2 cellular contexts compared by ENCODE assay signal in the genomic region with DNA sequence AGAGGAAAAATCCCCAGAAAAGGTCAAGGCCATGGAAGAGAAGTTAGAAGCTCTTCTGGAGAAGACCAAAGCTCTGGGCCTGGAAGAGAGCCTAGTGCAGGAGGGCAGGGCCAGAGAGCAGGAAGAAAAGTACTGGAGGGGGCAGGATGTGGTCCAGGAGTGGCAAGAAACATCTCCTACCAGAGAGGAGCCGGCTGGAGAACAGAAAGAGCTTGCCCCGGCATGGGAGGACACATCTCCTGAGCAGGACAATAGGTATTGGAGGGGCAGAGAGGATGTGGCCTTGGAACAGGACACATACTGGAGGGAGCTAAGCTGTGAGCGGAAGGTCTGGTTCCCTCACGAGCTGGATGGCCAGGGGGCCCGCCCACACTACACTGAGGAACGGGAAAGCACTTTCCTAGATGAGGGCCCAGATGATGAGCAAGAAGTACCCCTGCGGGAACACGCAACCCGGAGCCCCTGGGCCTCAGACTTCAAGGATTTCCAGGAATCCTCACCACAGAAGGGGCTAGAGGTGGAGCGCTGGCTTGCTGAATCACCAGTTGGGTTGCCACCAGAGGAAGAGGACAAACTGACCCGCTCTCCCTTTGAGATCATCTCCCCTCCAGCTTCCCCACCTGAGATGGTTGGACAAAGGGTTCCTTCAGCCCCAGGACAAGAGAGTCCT.
TF ChIP-seq lines count a peak whose summit lies in the region.

No MANE protein-coding gene starts in this region.

TF ChIP-seq in HepG2, 621 proteins besides CTCF, POLR2A, EP300 and RAD21:
- TF ChIP-seq ZBTB7A (CRISPR knock-in tag; IDR thresholded peaks at IDR 0.05) = no peak
- no peak for TF ChIP-seq ZNF296 (CRISPR knock-in tag; conservative IDR thresholded peaks at IDR 0.05)
- TF ChIP-seq ZNF749 (CRISPR knock-in tag; IDR thresholded peaks at IDR 0.05; ENCODE audit: borderline replicate concordance) = no peak
- TF ChIP-seq, protein P1, sequence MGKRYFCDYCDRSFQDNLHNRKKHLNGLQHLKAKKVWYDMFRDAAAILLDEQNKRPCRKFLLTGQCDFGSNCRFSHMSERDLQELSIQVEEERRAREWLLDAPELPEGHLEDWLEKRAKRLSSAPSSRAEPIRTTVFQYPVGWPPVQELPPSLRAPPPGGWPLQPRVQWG (CRISPR knock-in tag; IDR thresholded peaks at IDR 0.05; ENCODE audit: borderline replicate concordance, low read depth) = no peak
- TF ChIP-seq HOXA5 (CRISPR knock-in tag; IDR thresholded peaks at IDR 0.05) = no peak
- TF ChIP-seq SP5 (CRISPR knock-in tag; IDR thresholded peaks at IDR 0.05; ENCODE audit: borderline replicate concordance, low read depth) = no peak
- TF ChIP-seq, protein P2, sequence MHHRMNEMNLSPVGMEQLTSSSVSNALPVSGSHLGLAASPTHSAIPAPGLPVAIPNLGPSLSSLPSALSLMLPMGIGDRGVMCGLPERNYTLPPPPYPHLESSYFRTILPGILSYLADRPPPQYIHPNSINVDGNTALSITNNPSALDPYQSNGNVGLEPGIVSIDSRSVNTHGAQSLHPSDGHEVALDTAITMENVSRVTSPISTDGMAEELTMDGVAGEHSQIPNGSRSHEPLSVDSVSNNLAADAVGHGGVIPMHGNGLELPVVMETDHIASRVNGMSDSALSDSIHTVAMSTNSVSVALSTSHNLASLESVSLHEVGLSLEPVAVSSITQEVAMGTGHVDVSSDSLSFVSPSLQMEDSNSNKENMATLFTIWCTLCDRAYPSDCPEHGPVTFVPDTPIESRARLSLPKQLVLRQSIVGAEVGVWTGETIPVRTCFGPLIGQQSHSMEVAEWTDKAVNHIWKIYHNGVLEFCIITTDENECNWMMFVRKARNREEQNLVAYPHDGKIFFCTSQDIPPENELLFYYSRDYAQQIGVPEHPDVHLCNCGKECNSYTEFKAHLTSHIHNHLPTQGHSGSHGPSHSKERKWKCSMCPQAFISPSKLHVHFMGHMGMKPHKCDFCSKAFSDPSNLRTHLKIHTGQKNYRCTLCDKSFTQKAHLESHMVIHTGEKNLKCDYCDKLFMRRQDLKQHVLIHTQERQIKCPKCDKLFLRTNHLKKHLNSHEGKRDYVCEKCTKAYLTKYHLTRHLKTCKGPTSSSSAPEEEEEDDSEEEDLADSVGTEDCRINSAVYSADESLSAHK (CRISPR knock-in tag; IDR thresholded peaks at IDR 0.05; ENCODE audit: borderline replicate concordance) = no peak
- no peak for TF ChIP-seq RXRA (CRISPR knock-in tag; IDR thresholded peaks at IDR 0.05)

TF ChIP-seq in K562, 482 proteins besides CTCF, POLR2A, EP300 and RAD21:
- TF ChIP-seq NUFIP1 (IDR thresholded peaks at IDR 0.05; ENCODE audit: partially characterized antibody) (no peak), BMI1 (IDR thresholded peaks at IDR 0.05; ENCODE audit: low read length) (no peak), ZNF586 (CRISPR knock-in tag; conservative IDR thresholded peaks at IDR 0.05) (no peak), TCF7 (IDR thresholded peaks at IDR 0.05; ENCODE audit: borderline replicate concordance) (no peak)
TF ChIP-seq in K562: peak in this region for 0.
